Comparison of ENCODE assay signal across 9 cellular contexts in the genomic region with DNA sequence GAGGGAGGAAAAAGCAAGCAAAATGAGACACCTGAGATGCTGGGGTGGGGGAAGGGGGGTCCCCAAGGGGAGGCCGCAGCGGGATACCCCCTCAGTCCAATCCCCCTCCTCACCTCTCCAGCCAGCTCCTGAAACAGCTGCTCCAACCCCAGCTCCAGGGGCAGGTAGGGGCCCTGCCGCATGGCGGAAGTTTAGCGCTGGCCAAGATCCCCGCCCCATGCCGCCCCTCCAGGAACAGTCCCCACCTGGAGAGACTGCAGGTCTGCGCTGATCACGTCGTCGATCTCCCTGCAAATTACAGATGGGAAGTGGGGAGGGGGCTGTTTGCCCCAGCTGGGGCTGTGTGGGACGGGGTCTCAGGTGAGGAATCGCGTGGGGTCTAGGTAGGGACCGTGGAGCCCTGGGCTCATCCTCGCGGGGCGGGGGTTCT. TPM values are rescaled to one million over a fixed set of nuclear protein-coding genes. Genes with fewer than 3 reads are reported as not detected.
A peak's percentile ranks its signal among the peaks of the same experiment; 100 is the strongest.
DNase-seq lines count a peak whose midpoint lies in the region; ATAC-seq and TF ChIP-seq lines count a peak whose summit lies in the region.
"Had no signal": no experiment of that assay in that cellular context is flagged by ENCODE, and none has a peak within 500 bp of the region (broad histone marks: within the 10 kb centered on the region; RNA-seq: fewer than 3 reads in every experiment).

No MANE protein-coding gene starts in this region.

- H3K4me3 Mint-ChIP-seq in brain (peak overlapping the region in 4 of 5 experiments; percentile 49 to 72 (median 58)), memory B cell (peak overlapping the region; percentile 88)

- H3K9me3 Mint-ChIP-seq in brain (no peaks in the 10 kb centered on the region), memory B cell (peaks cover 2% of the 10 kb centered on the region)

- H3K27me3 Mint-ChIP-seq in brain, result peaks cover 41% of the 10 kb centered on the region
- no peaks in the 10 kb centered on the region for H3K27me3 Mint-ChIP-seq in memory B cell

- intact Hi-C loops in aorta (cut with DNase I), result loop anchor here in 1 of 2 donors (10.0 kb wide), 1 partner anchor 340 kb away; no protein-coding TSS in a partner anchor

- peak overlapping the region in 1 of 2 donors; percentile 6 for H3K27ac ChIP-seq in aorta (ENCODE audit: low read depth in 1 of 2, low read length in 2 of 2)
- no peak overlapping the region for H3K27ac ChIP-seq in SJCRH30

- H3K9me3 ChIP-seq in ES-I3 (ENCODE audit: control insufficient read depth, insufficient read depth, low read length), result no peaks in the 10 kb centered on the region
- H3K9me3 ChIP-seq in aorta (ENCODE audit: control insufficient read depth, low read length), result no peaks in the 10 kb centered on the region
- no peaks in the 10 kb centered on the region for H3K9me3 ChIP-seq in SJCRH30 (replicated peaks)

- H3K4me1 Mint-ChIP-seq in brain (peaks cover 11% of the 10 kb centered on the region), memory B cell (peaks cover 25% of the 10 kb centered on the region)

- H3K27me3 ChIP-seq in aorta (ENCODE audit: control insufficient read depth in 1 of 2, insufficient read depth in 2 of 2, low read length in 1 of 2), result no peaks in the 10 kb centered on the region
- no peaks in the 10 kb centered on the region for H3K27me3 ChIP-seq in SJCRH30

- H3K36me3 Mint-ChIP-seq in brain (peaks cover 4% of the 10 kb centered on the region), memory B cell (peaks cover 3% of the 10 kb centered on the region)

- peak overlapping the region in 1 of 5 experiments; percentile 60 for H3K27ac Mint-ChIP-seq in brain
- H3K27ac Mint-ChIP-seq in memory B cell, result peak overlapping the region; percentile 25

- no peak for TF ChIP-seq CTCF in brain (conservative IDR thresholded peaks at IDR 0.05)

- H3K4me1 ChIP-seq in ES-I3 (ENCODE audit: insufficient read depth, low read length) (peaks cover 2% of the 10 kb centered on the region; the same call in 1 of the 2 replicates), aorta (ENCODE audit: control insufficient read depth in 1 of 2, insufficient read depth in 2 of 2, low read length in 2 of 2) (no peaks in the 10 kb centered on the region), SJCRH30 (peaks cover 13% of the 10 kb centered on the region)

- H3K36me3 ChIP-seq in ES-I3 (ENCODE audit: insufficient read depth, low read length) (peaks cover 4% of the 10 kb centered on the region; the same call in 1 of the 2 replicates), aorta (ENCODE audit: control insufficient read depth in 1 of 2, insufficient read depth in 2 of 2, low read length in 1 of 2) (peaks cover 0 to 8% of the 10 kb centered on the region in 2 donors), SJCRH30 (peaks cover 19% of the 10 kb centered on the region)

- WGBS in aorta, 2 donors, result 23 to 28% methylated on average over 18 of the region's 18 CpGs

- peak; percentile 51 for ATAC-seq in memory B cell (ENCODE audit: low read depth)
- peak; percentile 9 for ATAC-seq in aorta (ENCODE audit: low FRiP score)
- no peak for ATAC-seq in GM21528 (IDR thresholded peaks at IDR 0.05; ENCODE audit: low FRiP score, unreplicated experiment)

- DNase-seq in NCI-H774 (lab: John Stamatoyannopoulos, UW) (peak; percentile 16), memory B cell (ENCODE audit: low spot score in 2 of 2) (peak; percentile 64 to 71), aorta (peak; percentile 41 to 77), NCI-H2029 (lab: John Stamatoyannopoulos, UW) (no peak), SJCRH30 (no peak)

- peak overlapping the region; percentile 65; the same call in 1 of the 2 replicates for H3K9ac ChIP-seq in ES-I3 (ENCODE audit: low read depth, low read length)

- H3K4me3 ChIP-seq in aorta (ENCODE audit: low read length in 2 of 2) (no peak overlapping the region), SJCRH30 (no peak overlapping the region)

RNA-seq across cellular contexts. Expression of gene CAPN12, which starts 9.0 kb away (rescaled TPM):
- polyA plus RNA-seq in brain (ENCODE audit: insufficient read depth, low read depth, low replicate concordance) (0.44 TPM), aorta (1 to 10 TPM; 1.0 to 4.5 TPM)
- total RNA-seq in aorta, result 1 to 10 TPM; 1.9 to 2.8 TPM
- total RNA-seq in SJCRH30 (2014; rRNA removed; shearing (Covaris generic)), result not detected in 2 replicates
- total RNA-seq: endothelial cell of umbilical vein had no signal

RNA-seq across cellular contexts. Expression of gene LGALS7, which starts 38.0 kb away (rescaled TPM):
- polyA plus RNA-seq in brain (ENCODE audit: insufficient read depth, low read depth, low replicate concordance) (not detected), aorta (not detected)
- not detected for total RNA-seq in aorta
- 0.28 and 0.71 TPM in 2 replicates for total RNA-seq in SJCRH30 (2014; rRNA removed; shearing (Covaris generic))
- total RNA-seq: endothelial cell of umbilical vein had no signal
- polyA plus RNA-seq: endothelial cell of umbilical vein had no signal

RNA-seq across cellular contexts. Expression of gene LGALS7B, which starts 53.7 kb away (rescaled TPM):
- polyA plus RNA-seq in brain (ENCODE audit: insufficient read depth, low read depth, low replicate concordance) (not detected), aorta (not detected)
- total RNA-seq in aorta, result not detected
- not detected in 2 replicates for total RNA-seq in SJCRH30 (2014; rRNA removed; shearing (Covaris generic))
- total RNA-seq: endothelial cell of umbilical vein had no signal
- polyA plus RNA-seq: endothelial cell of umbilical vein had no signal

Comparison
In these comparisons a context has a peak if more than half of its experiments do, and no peak if none do; other contexts are left out.
1. DNase-seq: peak in NCI-H774 (single experiment), memory B cell (2 of 2) and aorta (2 of 2); none in NCI-H2029 (single experiment) and SJCRH30 (0 of 2).